In genomic region chr18:63661746-63662145, GRCh38 we compare ENCODE assay signal across 8 cellular contexts. TPM values are rescaled to one million over a fixed set of nuclear protein-coding genes. Genes with fewer than 3 reads are reported as not detected.
"Had no signal": no experiment of that assay in that cellular context is flagged by ENCODE, and none has a peak within 500 bp of the region (broad histone marks: within the 10 kb centered on the region; RNA-seq: fewer than 3 reads in every experiment).

SERPINB3 (minus strand) TSS chr18:63661893; CDS start chr18:63661216, 677 bp downstream.

RNA-seq across cellular contexts. Expression of gene SERPINB3, which starts in this region (rescaled TPM):
- total RNA-seq: activated CD4-positive, alpha-beta T cell treated with anti-CD3 and anti-CD28 coated beads for 36 hours; activated CD4-positive, alpha-beta T cell treated with anti-CD3 and anti-CD28 coated beads, Interleukin-2, amount 10 ng/mL, durations not matched to agents 7 days and 5 days; activated CD8-positive, alpha-beta T cell treated with anti-CD3 and anti-CD28 coated beads, Interleukin-2, amount 10 ng/mL, durations not matched to agents 7 days and 5 days; activated naive CD8-positive, alpha-beta T cell treated with anti-CD3 and anti-CD28 coated beads, Interleukin-2, amount 10 ng/mL, durations not matched to agents 7 days and 5 days; activated T-helper 2 cell treated with anti-CD3 and anti-CD28 coated beads, Interferon-gamma antibody, Interleukin-2, Interleukin-4, amounts not matched to agents 10 μg/mL and 5 μg/mL and 100 μg/mL, durations not matched to agents 14 hours and 24 hours and 36 hours; cardiac septum; RPMI7951; SJSA1 had no signal
